Comparison of ENCODE assay signal across 19 cellular contexts in genomic region chr2:216465580-216466197, GRCh38. TPM values are rescaled to one million over a fixed set of nuclear protein-coding genes. Genes with fewer than 3 reads are reported as not detected.
DNase-seq lines count a peak whose midpoint lies in the region; ATAC-seq and TF ChIP-seq lines count a peak whose summit lies in the region.
"Had no signal": no experiment of that assay in that cellular context is flagged by ENCODE, and none has a peak within 500 bp of the region (broad histone marks: within the 10 kb centered on the region; RNA-seq: fewer than 3 reads in every experiment).

No MANE protein-coding gene starts in this region.

- no peak overlapping the region for H3K4me3 ChIP-seq in fibroblast of villous mesenchyme (ENCODE audit: low read depth, low read length)
- H3K4me3 ChIP-seq: SJCRH30 had no signal

- no peak for TF ChIP-seq CTCF in fibroblast of villous mesenchyme (IDR thresholded peaks at IDR 0.05; ENCODE audit: insufficient read depth, low read depth, low read length)

- DNase-seq in AG08395 (ENCODE audit: low spot score) (peak; percentile 33), EH (ENCODE audit: low read depth) (peak; percentile 50), NCI-H69 (lab: John Stamatoyannopoulos, UW) (peak; percentile 56), fibroblast of villous mesenchyme (ENCODE audit: low read depth) (peak; percentile 37), cerebellar cortex (ENCODE audit: low spot score) (no peak), NCI-H2171 treated with DMSO at 0.1 percent for 48 hours (lab: John Stamatoyannopoulos, UW) (no peak)
- DNase-seq: Calu3, DMS79, GDM1, HCEC 1CT, KG1, NCI-H1436, NCI-H2029, NCI-H2171, NCI-H446 treated with DMSO at 0.1 percent for 48 hours, NCI-H748 treated with DMSO at 0.1 percent for 48 hours, SJCRH30 had no signal

- no peak for ATAC-seq in GM19035 (IDR thresholded peaks at IDR 0.05; ENCODE audit: unreplicated experiment)
- ATAC-seq in GM19455 (IDR thresholded peaks at IDR 0.05; ENCODE audit: unreplicated experiment) = no peak

RNA-seq across cellular contexts. Expression of gene RPL37A, which starts 33.0 kb away (rescaled TPM):
- 822 and 1,182 TPM in 2 replicates for total RNA-seq in fibroblast of villous mesenchyme

RNA-seq across cellular contexts. Expression of gene SMARCAL1, which starts 53.4 kb away (rescaled TPM):
- 14.5 and 20.3 TPM in 2 replicates for total RNA-seq in fibroblast of villous mesenchyme

Comparison
In these comparisons a context has a peak if more than half of its experiments do, and no peak if none do; other contexts are left out.
1. DNase-seq: peak in AG08395 (single experiment), EH (single experiment), NCI-H69 (single experiment) and fibroblast of villous mesenchyme (single experiment); none in cerebellar cortex (single experiment) and NCI-H2171 treated with DMSO at 0.1 percent for 48 hours (single experiment).